32 cellular contexts compared by ENCODE assay signal in the genomic region with DNA sequence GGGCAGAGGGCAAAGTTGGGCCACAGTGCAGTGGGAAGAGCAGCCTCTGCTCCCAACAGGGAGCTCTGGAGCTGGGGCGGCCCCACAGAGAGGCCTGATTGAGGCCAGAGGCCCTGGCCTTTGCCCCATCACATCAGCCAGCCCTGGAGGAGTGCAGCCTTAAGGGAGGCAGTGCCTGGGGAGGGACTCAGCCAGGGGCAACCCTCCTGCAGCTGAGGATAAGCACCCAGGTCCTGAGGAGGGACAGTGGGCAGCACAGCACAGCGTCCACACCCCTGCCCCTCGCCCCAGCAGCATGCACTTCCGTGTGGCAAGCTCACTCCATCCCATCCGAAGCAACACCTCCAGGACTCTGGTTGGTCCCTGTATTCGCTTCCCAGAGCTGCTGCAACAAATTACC.
"Had no signal": no experiment of that assay in that cellular context is flagged by ENCODE, and none has a peak within 500 bp of the region (broad histone marks: within the 10 kb centered on the region; RNA-seq: fewer than 3 reads in every experiment).

No MANE protein-coding gene starts in this region.

- FAIRE-seq: RCC 7860 had no signal

- H3K27ac ChIP-seq: ascending aorta, cardiac muscle cell, RWPE1, VCaP had no signal

- H3K4me3 ChIP-seq: ascending aorta, cardiac muscle cell had no signal

- H3K27me3 ChIP-seq: ascending aorta had no signal

- ATAC-seq: activated naive CD4-positive, alpha-beta T cell treated with anti-CD3 and anti-CD28 coated beads, Interleukin-2, amount 50 U/mL, for 72 hours; activated T-cell treated with anti-CD3 and anti-CD28 coated beads, Interleukin-2, amount 50 U/mL, for 4 hours; PC-3 had no signal

- H3K4me1 ChIP-seq: ascending aorta had no signal

- H3K36me3 ChIP-seq: ascending aorta, cardiac muscle cell had no signal

- DNase-seq: activated B cell treated with CpG ODN at 0.5 μM for 24 hours; activated CD4-positive, alpha-beta memory T cell treated with anti-CD3 and anti-CD28 coated beads for 36 hours; activated CD4-positive, alpha-beta T cell treated with anti-CD3 and anti-CD28 coated beads for 4 hours; activated CD4-positive, alpha-beta T cell treated with anti-CD3 and anti-CD28 coated beads, Interleukin-2, amount 50 U/mL, for 1 hour; activated CD4-positive, CD25-positive, alpha-beta regulatory T cell treated with anti-CD3 and anti-CD28 coated beads, Interleukin-2, amount 50 U/mL, for 72 hours; activated CD8-positive, alpha-beta memory T cell treated with anti-CD3 and anti-CD28 coated beads, Interleukin-2, amount 50 U/mL, for 4 hours; activated gamma-delta T cell treated with Interleukin-2 at 50 U/mL for 16 hours; activated naive CD4-positive, alpha-beta T cell treated with anti-CD3 and anti-CD28 coated beads for 36 hours; activated T-cell treated with anti-CD3 and anti-CD28 coated beads for 4 hours; activated T-cell treated with anti-CD3 and anti-CD28 coated beads, Interleukin-2, amount 50 U/mL, for 4 hours; amniotic stem cell; Karpas-422; KBM-7; NCI-H1105; NCI-H1436; NCI-H1694; NCI-H2029; NCI-H345; NCI-H524 treated with DMSO at 0.1 percent for 48 hours; NK-92 treated with Interleukin-12 subunit alpha and Interleukin-12 subunit beta, amount 100 ng/mL, for 24 hours; PC-3; Right ventricle myocardium superior; SW 1271; T-helper 1 cell; T-helper 2 cell; T-helper 9 cell had no signal
